Comparison of ENCODE assay signal across 13 cellular contexts in genomic region chr19:15317392-15318011, GRCh38. TPM values are rescaled to one million over a fixed set of nuclear protein-coding genes. Genes with fewer than 3 reads are reported as not detected.
DNase-seq lines count a peak whose midpoint lies in the region; ATAC-seq and TF ChIP-seq lines count a peak whose summit lies in the region.
"Had no signal": no experiment of that assay in that cellular context is flagged by ENCODE, and none has a peak within 500 bp of the region (broad histone marks: within the 10 kb centered on the region; RNA-seq: fewer than 3 reads in every experiment).

No MANE protein-coding gene starts in this region.

- no peaks in the 10 kb centered on the region for H3K36me3 ChIP-seq in SU-DHL-6 (ENCODE audit: low read length)
- H3K36me3 ChIP-seq in gastroesophageal sphincter = no peaks in the 10 kb centered on the region
- no peaks in the 10 kb centered on the region for H3K36me3 ChIP-seq in skeletal muscle tissue (ENCODE audit: control insufficient read depth in 3 of 3, insufficient read depth in 3 of 3, low read length in 3 of 3)
- H3K36me3 ChIP-seq: upper lobe of right lung had no signal

- H3K4me1 Mint-ChIP-seq in activated CD4-positive, alpha-beta T cell treated with anti-CD3 and anti-CD28 coated beads for 36 hours = peaks cover 86% of the 10 kb centered on the region

- WGBS in gastroesophageal sphincter (ENCODE audit: low coverage in 1 of 2), 2 donors = 27 to 29% methylated on average over 3 of the region's 3 CpGs

- no peak overlapping the region for H3K4me3 Mint-ChIP-seq in activated CD4-positive, alpha-beta T cell treated with anti-CD3 and anti-CD28 coated beads for 36 hours

- H3K9ac ChIP-seq in SU-DHL-6 (ENCODE audit: low read length) = no peak overlapping the region
- H3K9ac ChIP-seq in skeletal muscle tissue (ENCODE audit: low read depth in 1 of 3, low read length in 3 of 3) = peak overlapping the region in 2 of 3 donors; percentile 32 to 52
- H3K9ac ChIP-seq: KMS-11 had no signal

- DNase-seq in activated CD4-positive, alpha-beta T cell treated with anti-CD3 and anti-CD28 coated beads for 36 hours = no peak
- no peak for DNase-seq in activated CD4-positive, alpha-beta T cell treated with anti-CD3 and anti-CD28 coated beads for 1 hour
- no peak for DNase-seq in stimulated activated CD4-positive, alpha-beta T cell treated with anti-CD3 and anti-CD28 coated beads, Interleukin-2, amount 100 ng/mL, for 24 hours
- no peak for DNase-seq in H4 (ENCODE audit: low spot score)
- DNase-seq: anterior cingulate cortex; NCI-H526 treated with DMSO at 0.1 percent for 48 hours; stimulated activated CD4-positive, alpha-beta T cell treated with anti-CD3 and anti-CD28 coated beads, Interleukin-2, amount 100 ng/mL, for 48 hours had no signal

- H3K27me3 Mint-ChIP-seq in activated CD4-positive, alpha-beta T cell treated with anti-CD3 and anti-CD28 coated beads for 36 hours = no peaks in the 10 kb centered on the region

- peak overlapping the region; percentile 38; the same call in 1 of the 2 replicates for H3K27ac ChIP-seq in SU-DHL-6 (ENCODE audit: low read depth, low read length)
- H3K27ac ChIP-seq in gastroesophageal sphincter = peak overlapping the region in 3 of 4 donors; percentile 59 to 66 (median 62)
- H3K27ac ChIP-seq in skeletal muscle tissue (ENCODE audit: low read depth, low read length) = peak overlapping the region; percentile 80
- H3K27ac ChIP-seq: KMS-11 had no signal

- H3K9me3 ChIP-seq in SU-DHL-6 (ENCODE audit: insufficient read depth, low read length) (no peaks in the 10 kb centered on the region), gastroesophageal sphincter (no peaks in the 10 kb centered on the region), skeletal muscle tissue (ENCODE audit: control insufficient read depth in 3 of 3, low read length in 3 of 3) (no peaks in the 10 kb centered on the region)
- H3K9me3 ChIP-seq: upper lobe of right lung had no signal

- TF ChIP-seq CTCF in SU-DHL-6 (IDR thresholded peaks at IDR 0.05; ENCODE audit: insufficient read depth, low read length, poor library complexity, severe bottlenecking) (no peak), gastroesophageal sphincter (IDR thresholded peaks at IDR 0.05) (no peak)

- TF ChIP-seq POLR2A in gastroesophageal sphincter (IDR thresholded peaks at IDR 0.05) = no peak

- no peaks in the 10 kb centered on the region for H3F3A ChIP-seq in SU-DHL-6 (ENCODE audit: insufficient read depth)

- H3K9me2 ChIP-seq in SU-DHL-6 (replicated peaks; ENCODE audit: insufficient read depth, low read length) = no peaks in the 10 kb centered on the region

- POLR2A ChIA-PET in activated CD4-positive, alpha-beta T cell treated with anti-CD3 and anti-CD28 coated beads for 36 hours (lab: Charles Lee) = interaction anchor here (1.3 to 1.5 kb wide), 2 partner anchors 13 to 16 kb away, joined by 5 read pairs; no protein-coding TSS in a partner anchor

- CTCF ChIA-PET in activated CD4-positive, alpha-beta T cell treated with anti-CD3 and anti-CD28 coated beads for 36 hours (lab: Charles Lee) = interaction anchor here (0.6 to 1.6 kb wide), 5 partner anchors 11 to 65 kb away, joined by 3 to 7 read pairs (median 3); no protein-coding TSS in a partner anchor

- intact Hi-C loops in activated CD4-positive, alpha-beta T cell treated with anti-CD3 and anti-CD28 coated beads for 36 hours (cut with DNase I, micrococcal nuclease) = loop anchor here (2.0 kb wide), 1 partner anchor 17 kb away; no protein-coding TSS in a partner anchor

- no peak overlapping the region for H2AFZ ChIP-seq in SU-DHL-6 (ENCODE audit: low read depth, low read length, severe bottlenecking)

- peaks cover 3% of the 10 kb centered on the region for H3K9me3 Mint-ChIP-seq in activated CD4-positive, alpha-beta T cell treated with anti-CD3 and anti-CD28 coated beads for 36 hours (ENCODE audit: low read depth)

- H3K79me2 ChIP-seq in SU-DHL-6 (ENCODE audit: insufficient read depth, low read length) = peaks cover 100% of the 10 kb centered on the region

- peak overlapping the region; percentile 31 for H3K4me2 ChIP-seq in SU-DHL-6 (ENCODE audit: low read depth, low read length, poor library complexity, severe bottlenecking)
- H3K4me2 ChIP-seq: KMS-11 had no signal

- ATAC-seq in activated CD4-positive, alpha-beta T cell treated with anti-CD3 and anti-CD28 coated beads for 36 hours = peak; percentile 14
- ATAC-seq in gastroesophageal sphincter (no peak), GM18858 (IDR thresholded peaks at IDR 0.05; ENCODE audit: unreplicated experiment) (no peak)

- peaks cover 77% of the 10 kb centered on the region for H4K20me1 ChIP-seq in SU-DHL-6 (ENCODE audit: low read depth, low read length)

- H3K4me3 ChIP-seq in SU-DHL-6 (ENCODE audit: insufficient read depth, low read length, poor library complexity, severe bottlenecking) = no peak overlapping the region
- H3K4me3 ChIP-seq in gastroesophageal sphincter = no peak overlapping the region
- H3K4me3 ChIP-seq in skeletal muscle tissue (ENCODE audit: low read length in 3 of 3) = peak overlapping the region in 1 of 3 donors; percentile 4
- H3K4me3 ChIP-seq: upper lobe of right lung had no signal

- TF ChIP-seq EP300 in gastroesophageal sphincter (IDR thresholded peaks at IDR 0.05) = no peak

- H3K36me3 Mint-ChIP-seq in activated CD4-positive, alpha-beta T cell treated with anti-CD3 and anti-CD28 coated beads for 36 hours (ENCODE audit: low read depth) = peaks cover 19% of the 10 kb centered on the region

- H3K4me1 ChIP-seq in gastroesophageal sphincter (peaks cover 27 to 100% (median 73%) of the 10 kb centered on the region in 3 donors), skeletal muscle tissue (ENCODE audit: control insufficient read depth in 3 of 3, insufficient read depth in 3 of 3, low read length in 3 of 3) (peaks cover 74 to 78% (median 76%) of the 10 kb centered on the region in 3 donors)

- H3K27ac Mint-ChIP-seq in activated CD4-positive, alpha-beta T cell treated with anti-CD3 and anti-CD28 coated beads for 36 hours = peak overlapping the region; percentile 78

- no peaks in the 10 kb centered on the region for H3K27me3 ChIP-seq in SU-DHL-6 (ENCODE audit: low read length)
- H3K27me3 ChIP-seq in gastroesophageal sphincter = no peaks in the 10 kb centered on the region
- H3K27me3 ChIP-seq in skeletal muscle tissue (ENCODE audit: control insufficient read depth in 3 of 3, insufficient read depth in 3 of 3, low read length in 3 of 3) = no peaks in the 10 kb centered on the region
- H3K27me3 ChIP-seq: upper lobe of right lung had no signal

RNA-seq across cellular contexts. Expression of gene BRD4, which starts 14.8 kb away (rescaled TPM):
- total RNA-seq in activated CD4-positive, alpha-beta T cell treated with anti-CD3 and anti-CD28 coated beads for 36 hours = 100 to 1,000 TPM; 106 to 126 TPM
- 10 to 100 TPM; 29.6 to 49.3 (median 34.4) TPM for total RNA-seq in gastroesophageal sphincter
- 9.4 TPM for total RNA-seq in skeletal muscle tissue
- 6.4 and 11.0 TPM in 2 replicates for total RNA-seq in H4 (2014; rRNA removed; shearing (Covaris generic))
